ENCODE assay signal across 1 cellular context in genomic region chr5:147140558-147140957, GRCh38.
TF ChIP-seq lines count a peak whose summit lies in the region.

No MANE protein-coding gene starts in this region.

TF ChIP-seq in HepG2, 621 proteins besides CTCF, POLR2A, EP300 and RAD21 (continued from another document and continues in another):
- TF ChIP-seq PLSCR1 (CRISPR knock-in tag; IDR thresholded peaks at IDR 0.05; ENCODE audit: borderline replicate concordance) (no peak), ZSCAN12 (CRISPR knock-in tag; IDR thresholded peaks at IDR 0.05) (no peak), ZNF160 (CRISPR knock-in tag; IDR thresholded peaks at IDR 0.05) (no peak), ZSCAN9 (CRISPR knock-in tag; IDR thresholded peaks at IDR 0.05; ENCODE audit: borderline replicate concordance) (no peak), ZNF367 (CRISPR knock-in tag; IDR thresholded peaks at IDR 0.05; ENCODE audit: borderline replicate concordance) (no peak), ZBTB3 (CRISPR knock-in tag; IDR thresholded peaks at IDR 0.05; ENCODE audit: borderline replicate concordance, low read depth) (no peak), ZBTB21 (CRISPR knock-in tag; IDR thresholded peaks at IDR 0.05) (peak; percentile 71), TIGD3 (CRISPR knock-in tag; IDR thresholded peaks at IDR 0.05; ENCODE audit: borderline replicate concordance) (no peak), RARA (CRISPR knock-in tag; IDR thresholded peaks at IDR 0.05) (peak; percentile 58), PBX2 (CRISPR knock-in tag; IDR thresholded peaks at IDR 0.05) (no peak), RARG (CRISPR knock-in tag; IDR thresholded peaks at IDR 0.05; ENCODE audit: low read depth) (no peak), GMEB1 (CRISPR knock-in tag; IDR thresholded peaks at IDR 0.05; ENCODE audit: borderline replicate concordance) (no peak), HMGA1 (CRISPR knock-in tag; conservative IDR thresholded peaks at IDR 0.05) (no peak), RNF2 (conservative IDR thresholded peaks at IDR 0.05; ENCODE audit: low read depth) (no peak), BHLHE40 (IDR thresholded peaks at IDR 0.05; ENCODE audit: low read length) (no peak), THAP11 (CRISPR knock-in tag; IDR thresholded peaks at IDR 0.05) (no peak), ZBTB42 (CRISPR knock-in tag; IDR thresholded peaks at IDR 0.05) (no peak), DRAP1 (CRISPR knock-in tag; IDR thresholded peaks at IDR 0.05) (no peak), ZNF773 (CRISPR knock-in tag; IDR thresholded peaks at IDR 0.05; ENCODE audit: borderline replicate concordance) (no peak), ZNF839 (CRISPR knock-in tag; IDR thresholded peaks at IDR 0.05; ENCODE audit: borderline replicate concordance) (no peak), ZNF644 (CRISPR knock-in tag; IDR thresholded peaks at IDR 0.05; ENCODE audit: low read depth) (no peak), ZNF713 (CRISPR knock-in tag; IDR thresholded peaks at IDR 0.05) (no peak), TFE3 (CRISPR knock-in tag; IDR thresholded peaks at IDR 0.05) (no peak), NR2F6 (IDR thresholded peaks at IDR 0.05) (peak; percentile 32; the same call in 1 of the 2 replicates), NR2F6 (CRISPR knock-in tag; IDR thresholded peaks at IDR 0.05) (peak; percentile 52), MAF1 (CRISPR knock-in tag; IDR thresholded peaks at IDR 0.05; ENCODE audit: borderline replicate concordance) (no peak), ZKSCAN5 (CRISPR knock-in tag; IDR thresholded peaks at IDR 0.05) (no peak), ZFP37 (CRISPR knock-in tag; IDR thresholded peaks at IDR 0.05; ENCODE audit: borderline replicate concordance) (no peak), ARID5B (CRISPR knock-in tag; IDR thresholded peaks at IDR 0.05) (peak; percentile 84), KLF11 (CRISPR knock-in tag; IDR thresholded peaks at IDR 0.05) (no peak), ZBTB25 (CRISPR knock-in tag; IDR thresholded peaks at IDR 0.05) (no peak), IRF2 (CRISPR knock-in tag; IDR thresholded peaks at IDR 0.05) (no peak), ELK4 (CRISPR knock-in tag; IDR thresholded peaks at IDR 0.05; ENCODE audit: borderline replicate concordance) (no peak), TBX3 (IDR thresholded peaks at IDR 0.05; ENCODE audit: borderline replicate concordance) (peak; percentile 39; the same call in 1 of the 2 replicates), SAP130 (CRISPR knock-in tag; IDR thresholded peaks at IDR 0.05; ENCODE audit: low read depth) (no peak), GABPA (IDR thresholded peaks at IDR 0.05; ENCODE audit: low read depth, low read length) (no peak), GABPA (CRISPR knock-in tag; IDR thresholded peaks at IDR 0.05; ENCODE audit: low read depth) (no peak), MXI1 (IDR thresholded peaks at IDR 0.05; ENCODE audit: borderline replicate concordance, low read depth, low read length) (no peak), ATF5 (CRISPR knock-in tag; IDR thresholded peaks at IDR 0.05; ENCODE audit: low read depth) (no peak), HOXA7 (CRISPR knock-in tag; IDR thresholded peaks at IDR 0.05) (no peak), TRIM24 (CRISPR knock-in tag; IDR thresholded peaks at IDR 0.05) (no peak), ELF3 (CRISPR knock-in tag; IDR thresholded peaks at IDR 0.05) (no peak; the same call in 1 of the 2 replicates), FOXP4 (CRISPR knock-in tag; IDR thresholded peaks at IDR 0.05) (peak; percentile 44; the same call in 1 of the 2 replicates), SMAD9 (CRISPR knock-in tag; IDR thresholded peaks at IDR 0.05) (no peak), CHCHD3 (CRISPR knock-in tag; IDR thresholded peaks at IDR 0.05) (no peak), POLR2AphosphoS5 (IDR thresholded peaks at IDR 0.05; ENCODE audit: low read depth, low read length) (no peak), CEBPG (CRISPR knock-in tag; IDR thresholded peaks at IDR 0.05) (no peak), YY1 (IDR thresholded peaks at IDR 0.05; ENCODE audit: insufficient read depth, insufficient replicate concordance, low read depth, low read length) (no peak), NR2F2 (IDR thresholded peaks at IDR 0.05; ENCODE audit: borderline replicate concordance, low read depth) (no peak), ZNF703 (CRISPR knock-in tag; IDR thresholded peaks at IDR 0.05; ENCODE audit: borderline replicate concordance) (no peak), PHF20 (CRISPR knock-in tag; IDR thresholded peaks at IDR 0.05) (no peak), ZNF24 (IDR thresholded peaks at IDR 0.05) (no peak), SALL1 (CRISPR knock-in tag; IDR thresholded peaks at IDR 0.05) (no peak), ZZZ3 (CRISPR knock-in tag; IDR thresholded peaks at IDR 0.05; ENCODE audit: borderline replicate concordance) (no peak), ZNF841 (CRISPR knock-in tag; IDR thresholded peaks at IDR 0.05; ENCODE audit: borderline replicate concordance) (no peak), ZNF761 (CRISPR knock-in tag; conservative IDR thresholded peaks at IDR 0.05) (no peak), SOX13 (IDR thresholded peaks at IDR 0.05) (peak; percentile 62; the same call in 1 of the 2 replicates), SOX13 (CRISPR knock-in tag; conservative IDR thresholded peaks at IDR 0.05 in 1 of 2, IDR thresholded peaks at IDR 0.05 in 1 of 2) (peak in 1 of 2 experiments; percentile 86; a peak in 2 of 4 replicates), GATAD1 (CRISPR knock-in tag; IDR thresholded peaks at IDR 0.05) (no peak), ZSCAN25 (CRISPR knock-in tag; IDR thresholded peaks at IDR 0.05) (no peak)
